ENCODE assay signal across 10 cellular contexts in genomic region chr3:42655980-42656679, GRCh38. TPM values are rescaled to one million over a fixed set of nuclear protein-coding genes. Genes with fewer than 3 reads are reported as not detected.
DNase-seq lines count a peak whose midpoint lies in the region; ATAC-seq and TF ChIP-seq lines count a peak whose summit lies in the region.
"Had no signal": no experiment of that assay in that cellular context is flagged by ENCODE, and none has a peak within 500 bp of the region (broad histone marks: within the 10 kb centered on the region; RNA-seq: fewer than 3 reads in every experiment).

No MANE protein-coding gene starts in this region.

- H3K27ac ChIP-seq in GM23248 (peak overlapping the region; percentile 84), body of pancreas (peak overlapping the region in 3 of 4 donors; percentile 84 to 90 (median 86)), stomach smooth muscle (ENCODE audit: low read length) (peak overlapping the region; percentile 84), A673 (ENCODE audit: low read depth, low read length, poor library complexity, severe bottlenecking) (no peak overlapping the region)

- DNase-seq in GM23248 = peak; percentile 83
- DNase-seq in body of pancreas = no peak
- DNase-seq in hepatic stellate cell (ENCODE audit: low spot score) = peak; percentile 68
- DNase-seq in A673 (ENCODE audit: low spot score) = no peak
- DNase-seq in mesenteric fat pad (ENCODE audit: low spot score) = no peak
- DNase-seq: activated CD4-positive, alpha-beta memory T cell treated with anti-CD3 and anti-CD28 coated beads for 36 hours; endodermal cell had no signal

- CTCF ChIA-PET in A673 (lab: Charles Lee) = no interaction called here

- no peaks in the 10 kb centered on the region for H3K9me2 ChIP-seq in GM23248 (ENCODE audit: insufficient read depth)

- no TSS peak for BruUV-seq in A673 (replicated peaks; lab: Mats Ljungman, UMichigan)

- H3K9ac ChIP-seq in GM23248 = peak overlapping the region; percentile 97
- H3K9ac ChIP-seq in stomach smooth muscle (ENCODE audit: low read length in 2 of 2) = no peak overlapping the region

- in situ Hi-C loops in GM23248 (cut with MboI) = no loop called here

- intact Hi-C loops in body of pancreas (cut with DNase I) (no loop called here), A673 (cut with micrococcal nuclease; ENCODE audit: unreplicated experiment) (no loop called here)

- no peak for ATAC-seq in body of pancreas
- ATAC-seq in HG03196 (IDR thresholded peaks at IDR 0.05; ENCODE audit: unreplicated experiment) = no peak
- no peak for ATAC-seq in GM21390 (IDR thresholded peaks at IDR 0.05; ENCODE audit: unreplicated experiment)

- H4K20me1 ChIP-seq in GM23248 (ENCODE audit: insufficient read depth) = no peaks in the 10 kb centered on the region

- H3K4me3 ChIP-seq in GM23248 (peak overlapping the region; percentile 96), body of pancreas (no peak overlapping the region), stomach smooth muscle (ENCODE audit: low read length in 2 of 2) (no peak overlapping the region), A673 (ENCODE audit: low read depth, low read length, poor library complexity, severe bottlenecking) (no peak overlapping the region)

- H3K36me3 ChIP-seq in GM23248 (ENCODE audit: low read depth) (no peaks in the 10 kb centered on the region), body of pancreas (replicated peaks in 1 of 2; ENCODE audit: insufficient read depth in 1 of 2, low read depth in 2 of 2) (peaks cover 0 to 3% of the 10 kb centered on the region in 2 donors), stomach smooth muscle (ENCODE audit: control insufficient read depth in 2 of 2, insufficient read depth in 2 of 2, low read length in 2 of 2) (peaks cover 0 to 9% of the 10 kb centered on the region in 2 donors), A673 (ENCODE audit: insufficient read depth, low read length, poor library complexity, severe bottlenecking) (peaks cover 3% of the 10 kb centered on the region)

- H3K4me2 ChIP-seq in GM23248 (ENCODE audit: unreplicated experiment) = peak overlapping the region; percentile 80

- H3K9me3 ChIP-seq in GM23248 (ENCODE audit: low read depth) (no peaks in the 10 kb centered on the region), body of pancreas (no peaks in the 10 kb centered on the region), stomach smooth muscle (ENCODE audit: control insufficient read depth in 2 of 2, low read length in 2 of 2) (no peaks in the 10 kb centered on the region), A673 (ENCODE audit: low read depth, low read length, poor library complexity, severe bottlenecking) (no peaks in the 10 kb centered on the region)

- 19 to 21% methylated on average over 6 of the region's 6 CpGs for WGBS in GM23248 (ENCODE audit: low coverage in 1 of 2, low lambda C conversion rate in 2 of 2, missing lambda C conversion rate in 2 of 2), 2 experiments
- 76 to 81% methylated on average over 6 of the region's 6 CpGs for WGBS in body of pancreas, 2 donors

- H3K79me2 ChIP-seq in GM23248 (ENCODE audit: insufficient read depth) = peaks cover 48% of the 10 kb centered on the region

- no peak overlapping the region for H2AFZ ChIP-seq in GM23248

- TF ChIP-seq CTCF in body of pancreas (IDR thresholded peaks at IDR 0.05) (no peak), A673 (conservative IDR thresholded peaks at IDR 0.05; ENCODE audit: low read depth, low read length) (no peak)

- no peaks in the 10 kb centered on the region for H3K27me3 ChIP-seq in GM23248 (replicated peaks; ENCODE audit: insufficient read depth)
- no peaks in the 10 kb centered on the region for H3K27me3 ChIP-seq in body of pancreas
- H3K27me3 ChIP-seq in stomach smooth muscle (ENCODE audit: control insufficient read depth in 1 of 2, insufficient read depth in 2 of 2, low read length in 2 of 2) = no peaks in the 10 kb centered on the region
- no peaks in the 10 kb centered on the region for H3K27me3 ChIP-seq in A673 (replicated peaks; ENCODE audit: insufficient read depth, low read depth, low read length, poor library complexity)

- POLR2A ChIA-PET in A673 (lab: Charles Lee; ENCODE audit: low non-redundant PET) = no interaction called here

- H3K4me1 ChIP-seq in GM23248 (ENCODE audit: insufficient read depth) = peaks cover 42% of the 10 kb centered on the region
- peaks cover 44% of the 10 kb centered on the region for H3K4me1 ChIP-seq in body of pancreas
- peaks cover 69% of the 10 kb centered on the region for H3K4me1 ChIP-seq in stomach smooth muscle (ENCODE audit: control insufficient read depth, insufficient read depth, low read length)
- H3K4me1 ChIP-seq in A673 (ENCODE audit: insufficient read depth, low read length, poor library complexity, severe bottlenecking) = no peaks in the 10 kb centered on the region

- no peak for TF ChIP-seq POLR2A in body of pancreas (IDR thresholded peaks at IDR 0.05)

- H3F3A ChIP-seq in GM23248 (ENCODE audit: insufficient read depth) = peaks cover 12% of the 10 kb centered on the region

RNA-seq across cellular contexts. Expression of gene ZBTB47, which starts 2.6 kb away (rescaled TPM):
- total RNA-seq in GM23248 (2014; rRNA removed; shearing (Covaris generic)) = 65.4 and 72.8 TPM in 2 replicates
- polyA plus RNA-seq in GM23248 (2016; fragmentation: Nextera tagmentation; extraction: Ambion mirVana) = 5.2 TPM in 2 replicates
- total RNA-seq in body of pancreas = 10 to 100 TPM; 19.7 to 20.4 TPM
- 4.4 and 4.5 TPM in 2 replicates for total RNA-seq in A673 (2021)
- total RNA-seq in mesenteric fat pad = 58.2 TPM

RNA-seq across cellular contexts. Expression of gene KLHL40, which starts 29.2 kb away (rescaled TPM):
- not detected in 2 replicates for total RNA-seq in GM23248 (2014; rRNA removed; shearing (Covaris generic))
- not detected in 2 replicates for polyA plus RNA-seq in GM23248 (2016; fragmentation: Nextera tagmentation; extraction: Ambion mirVana)
- total RNA-seq in body of pancreas (not detected), A673 (2021) (not detected in 2 replicates), mesenteric fat pad (not detected)
- total RNA-seq: activated CD4-positive, alpha-beta memory T cell treated with anti-CD3 and anti-CD28 coated beads for 36 hours; endodermal cell had no signal

RNA-seq across cellular contexts. Expression of gene HHATL, which starts 46.5 kb away (rescaled TPM):
- not detected in 2 replicates for total RNA-seq in GM23248 (2014; rRNA removed; shearing (Covaris generic))
- polyA plus RNA-seq in GM23248 (2016; fragmentation: Nextera tagmentation; extraction: Ambion mirVana) = not detected in 2 replicates
- total RNA-seq in body of pancreas (under 1 TPM in 1 of 2 donors, not detected in 1; 0.26 TPM), A673 (2021) (not detected in 2 replicates), mesenteric fat pad (0.48 TPM)
- total RNA-seq: activated CD4-positive, alpha-beta memory T cell treated with anti-CD3 and anti-CD28 coated beads for 36 hours; endodermal cell had no signal

RNA-seq across cellular contexts. Expression of gene NKTR, which starts 55.6 kb away (rescaled TPM):
- total RNA-seq in GM23248 (2014; rRNA removed; shearing (Covaris generic)) = 26.0 and 41.9 TPM in 2 replicates
- 25.8 and 32.6 TPM in 2 replicates for polyA plus RNA-seq in GM23248 (2016; fragmentation: Nextera tagmentation; extraction: Ambion mirVana)
- total RNA-seq in body of pancreas = 100 to 1,000 TPM; 115 to 128 TPM
- 44.8 and 53.1 TPM in 2 replicates for total RNA-seq in A673 (2021)
- total RNA-seq in mesenteric fat pad = 80.6 TPM

Comparison
In these comparisons a context has a peak if more than half of its experiments do, and no peak if none do; other contexts are left out.
1. DNase-seq: peak in GM23248 (single experiment) and hepatic stellate cell (single experiment); none in body of pancreas (0 of 4), A673 (single experiment) and mesenteric fat pad (single experiment).